ENCODE assay signal across 21 cellular contexts in the genomic region with DNA sequence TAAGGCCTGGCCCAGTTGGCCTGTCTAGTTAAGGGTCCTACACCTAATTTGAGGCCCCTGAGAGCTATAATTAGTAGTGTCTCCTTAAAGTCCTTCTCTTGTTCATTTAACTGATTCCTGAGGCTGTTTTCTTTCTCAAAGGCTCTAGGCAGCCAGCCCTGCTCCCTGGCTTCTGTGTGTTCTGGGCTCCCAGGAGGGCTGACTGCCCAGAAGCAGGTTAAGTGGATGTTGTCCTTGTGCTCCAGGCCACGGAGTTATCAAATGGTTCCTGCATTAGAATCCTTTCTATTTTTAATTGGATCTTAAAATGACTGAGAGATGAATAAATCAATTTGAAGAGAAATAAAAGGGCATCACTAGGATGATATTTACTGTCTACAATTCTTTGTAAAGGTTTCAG.
DNase-seq lines count a peak whose midpoint lies in the region; ATAC-seq and TF ChIP-seq lines count a peak whose summit lies in the region.
"Had no signal": no experiment of that assay in that cellular context is flagged by ENCODE, and none has a peak within 500 bp of the region (broad histone marks: within the 10 kb centered on the region; RNA-seq: fewer than 3 reads in every experiment).

No MANE protein-coding gene starts in this region.

- intact Hi-C loops in adrenal gland (cut with DNase I) (no loop called here), Right ventricle myocardium superior (cut with DNase I) (no loop called here), tibial artery (cut with DNase I; ENCODE audit: low total_unique reads) (no loop called here), upper lobe of right lung (cut with DNase I) (no loop called here)

- H3K9ac ChIP-seq in muscle layer of colon (ENCODE audit: low read length) = no peak overlapping the region

- no peak overlapping the region for H3K4me3 ChIP-seq in adrenal gland
- H3K4me3 ChIP-seq in muscle layer of colon (ENCODE audit: low read depth in 1 of 2, low read length in 2 of 2) = no peak overlapping the region
- no peak overlapping the region for H3K4me3 ChIP-seq in tibial artery
- H3K4me3 ChIP-seq in upper lobe of right lung = no peak overlapping the region
- H3K4me3 ChIP-seq: breast epithelium, HAP-1, ovary, Peyer's patch had no signal

- TF ChIP-seq POLR2A in adrenal gland (IDR thresholded peaks at IDR 0.05) = no peak

- H3K27me3 ChIP-seq in adrenal gland (no peaks in the 10 kb centered on the region), muscle layer of colon (ENCODE audit: control insufficient read depth in 1 of 2, insufficient read depth in 2 of 2, low read length in 2 of 2) (no peaks in the 10 kb centered on the region), tibial artery (no peaks in the 10 kb centered on the region), upper lobe of right lung (no peaks in the 10 kb centered on the region)
- H3K27me3 ChIP-seq: breast epithelium, ovary, Peyer's patch had no signal

- peak overlapping the region in 1 of 5 donors; percentile 26 for H3K27ac ChIP-seq in adrenal gland
- H3K27ac ChIP-seq in muscle layer of colon (ENCODE audit: low read depth, low read length) = peak overlapping the region; percentile 32
- H3K27ac ChIP-seq in tibial artery = peak overlapping the region; percentile 65 to 77
- no peak overlapping the region for H3K27ac ChIP-seq in upper lobe of right lung
- H3K27ac ChIP-seq: breast epithelium, ovary had no signal

- H3K36me3 ChIP-seq in adrenal gland (replicated peaks in 1 of 2) = no peaks in the 10 kb centered on the region
- no peaks in the 10 kb centered on the region for H3K36me3 ChIP-seq in muscle layer of colon (ENCODE audit: insufficient read depth, low read length)
- H3K36me3 ChIP-seq in tibial artery = peaks cover 0 to 3% (median 2%) of the 10 kb centered on the region in 3 donors
- no peaks in the 10 kb centered on the region for H3K36me3 ChIP-seq in upper lobe of right lung
- H3K36me3 ChIP-seq: breast epithelium, HAP-1, ovary had no signal

- WGBS in adrenal gland, 4 donors = 20 to 45% (median 25%) methylated on average over 1 of the region's 1 CpG

- H3K4me1 ChIP-seq in adrenal gland (replicated peaks in 1 of 2) = peaks cover 16 to 18% of the 10 kb centered on the region in 2 donors
- H3K4me1 ChIP-seq in muscle layer of colon (ENCODE audit: insufficient read depth, low read length) = peaks cover 25% of the 10 kb centered on the region
- H3K4me1 ChIP-seq in tibial artery = peaks cover 0 to 37% (median 13%) of the 10 kb centered on the region in 4 donors
- H3K4me1 ChIP-seq in upper lobe of right lung = no peaks in the 10 kb centered on the region
- H3K4me1 ChIP-seq: breast epithelium, HAP-1 had no signal

- DNase-seq in adrenal gland (peak in 4 of 7 donors; percentile 10 to 69 (median 32)), Right ventricle myocardium superior (peak; percentile 75), tibial artery (peak in 1 of 2 donors; percentile 70), upper lobe of right lung (no peak)
- no peak for DNase-seq in activated CD4-positive, alpha-beta T cell treated with anti-CD3 and anti-CD28 coated beads for 1 hour
- DNase-seq: activated CD4-positive, alpha-beta T cell treated with anti-CD3 and anti-CD28 coated beads for 4 hours; activated CD8-positive, alpha-beta memory T cell treated with anti-CD3 and anti-CD28 coated beads for 24 hours; activated gamma-delta T cell; activated naive CD8-positive, alpha-beta T cell treated with anti-CD3 and anti-CD28 coated beads, Interleukin-2, amount 50 U/mL, for 24 hours; activated T-cell treated with anti-CD3 and anti-CD28 coated beads, Interleukin-2, amount 50 U/mL, for 1 hour; Karpas-422; natural killer cell; NCI-H2171 treated with DMSO at 0.1 percent for 48 hours; NCI-H524 treated with DMSO at 0.1 percent for 48 hours; ovary; Peyer's patch had no signal

- H3K9me3 ChIP-seq in adrenal gland (replicated peaks in 1 of 3) (no peaks in the 10 kb centered on the region), muscle layer of colon (ENCODE audit: low read length) (peaks cover 5% of the 10 kb centered on the region), tibial artery (no peaks in the 10 kb centered on the region), upper lobe of right lung (no peaks in the 10 kb centered on the region)
- H3K9me3 ChIP-seq: breast epithelium, HAP-1, Peyer's patch had no signal

- ATAC-seq in Right ventricle myocardium superior (ENCODE audit: poor library complexity) (peak; percentile 97), GM18870 (IDR thresholded peaks at IDR 0.05; ENCODE audit: unreplicated experiment) (no peak), upper lobe of right lung (no peak)
- ATAC-seq: activated naive CD8-positive, alpha-beta T cell treated with anti-CD3 and anti-CD28 coated beads, Interleukin-2, amount 50 U/mL, for 24 hours; natural killer cell; sciatic nerve had no signal

- no peak for TF ChIP-seq CTCF in adrenal gland (IDR thresholded peaks at IDR 0.05)
- no peak for TF ChIP-seq CTCF in tibial artery (IDR thresholded peaks at IDR 0.05)
- no peak for TF ChIP-seq CTCF in upper lobe of right lung (IDR thresholded peaks at IDR 0.05)

Comparison
In these comparisons a context has a peak if more than half of its experiments do, and no peak if none do; other contexts are left out.
1. DNase-seq: peak in adrenal gland (4 of 7) and Right ventricle myocardium superior (single experiment); none in activated CD4-positive, alpha-beta T cell treated with anti-CD3 and anti-CD28 coated beads for 1 hour (single experiment) and upper lobe of right lung (single experiment).